36 cellular contexts compared by ENCODE assay signal in genomic region chr4:37487668-37488067, GRCh38.
DNase-seq lines count a peak whose midpoint lies in the region; ATAC-seq, FAIRE-seq and TF ChIP-seq lines count a peak whose summit lies in the region.
"Had no signal": no experiment of that assay in that cellular context is flagged by ENCODE, and none has a peak within 500 bp of the region (broad histone marks: within the 10 kb centered on the region; RNA-seq: fewer than 3 reads in every experiment).

No MANE protein-coding gene starts in this region.

- DNase-seq in left colon (no peak), mucosa of descending colon (no peak), type B pancreatic cell (ENCODE audit: extremely low spot score, unreplicated experiment) (no peak), CD14-positive monocyte (ENCODE audit: low spot score) (no peak), smooth muscle cell (lab: John Stamatoyannopoulos, UW; ENCODE audit: unreplicated experiment) (no peak)
- DNase-seq: 8988T; ACHN; AML-193; BE2C; C1 segment of cervical spinal cord; Caco-2; Calu3; CD4-positive, alpha-beta memory T cell; CD4-positive, alpha-beta T cell; CD4-positive, CD25-positive, alpha-beta regulatory T cell; CD8-positive, alpha-beta memory T cell; CD8-positive, alpha-beta T cell; COR-L47; DMS 273 treated with DMSO at 0.1 percent for 48 hours; DMS153; DMS53; DMS79; DMS79 treated with DMSO at 0.1 percent for 48 hours; DND-41; EL had no signal

- no peak overlapping the region for H3K4me3 Mint-ChIP-seq in type B pancreatic cell
- no peak overlapping the region for H3K4me3 Mint-ChIP-seq in CD14-positive monocyte
- H3K4me3 Mint-ChIP-seq: B cell; CD4-positive, alpha-beta memory T cell; CD4-positive, alpha-beta T cell; CD4-positive, CD25-positive, alpha-beta regulatory T cell; CD8-positive, alpha-beta memory T cell; CD8-positive, alpha-beta T cell had no signal

- H3K36me3 ChIP-seq in mucosa of descending colon (ENCODE audit: low read depth) (no peaks in the 10 kb centered on the region), smooth muscle cell (ENCODE audit: low read depth) (no peaks in the 10 kb centered on the region)
- H3K36me3 ChIP-seq: BE2C; BLaER1; BLaER1 treated with 17β-estradiol and CSF1 and Interleukin-3, amounts not matched to agents 10 nM and 100 nM had no signal

- H3K9ac ChIP-seq in smooth muscle cell (ENCODE audit: low read depth) = no peak overlapping the region
- H3K9ac ChIP-seq: BLaER1; BLaER1 treated with 17β-estradiol and CSF1 and Interleukin-3, amounts not matched to agents 10 nM and 100 nM had no signal

- no peak overlapping the region for H3K27ac ChIP-seq in smooth muscle cell (ENCODE audit: low read depth)
- H3K27ac ChIP-seq: 22Rv1; A549; BLaER1; BLaER1 treated with 17β-estradiol and CSF1 and Interleukin-3, amounts not matched to agents 10 nM and 100 nM; C4-2B had no signal

- H3K4me3 ChIP-seq in mucosa of descending colon = no peak overlapping the region
- no peak overlapping the region for H3K4me3 ChIP-seq in smooth muscle cell
- H3K4me3 ChIP-seq: A549; BLaER1; BLaER1 treated with 17β-estradiol and CSF1 and Interleukin-3, amounts not matched to agents 10 nM and 100 nM had no signal

- no peaks in the 10 kb centered on the region for H3K79me2 ChIP-seq in smooth muscle cell (ENCODE audit: low read depth)

- intact Hi-C loops in left colon (cut with DNase I, micrococcal nuclease) = no loop called here
- intact Hi-C loops in mucosa of descending colon (cut with DNase I, micrococcal nuclease) = no loop called here
- intact Hi-C loops in CD14-positive monocyte (cut with micrococcal nuclease) = no loop called here

- H3K36me3 Mint-ChIP-seq in type B pancreatic cell (peaks cover 9% of the 10 kb centered on the region), CD14-positive monocyte (no peaks in the 10 kb centered on the region)
- H3K36me3 Mint-ChIP-seq: CD4-positive, alpha-beta memory T cell; CD4-positive, CD25-positive, alpha-beta regulatory T cell; CD8-positive, alpha-beta memory T cell; CD8-positive, alpha-beta T cell had no signal

- peaks cover 21% of the 10 kb centered on the region for H3K4me1 Mint-ChIP-seq in type B pancreatic cell (ENCODE audit: unreplicated experiment)
- H3K4me1 Mint-ChIP-seq in CD14-positive monocyte = no peaks in the 10 kb centered on the region
- H3K4me1 Mint-ChIP-seq: B cell; CD4-positive, alpha-beta memory T cell; CD4-positive, CD25-positive, alpha-beta regulatory T cell; CD8-positive, alpha-beta memory T cell had no signal

- H4K20me1 ChIP-seq in smooth muscle cell (ENCODE audit: low read depth) = no peaks in the 10 kb centered on the region
- H4K20me1 ChIP-seq: BLaER1; BLaER1 treated with 17β-estradiol and CSF1 and Interleukin-3, amounts not matched to agents 10 nM and 100 nM had no signal

- no peaks in the 10 kb centered on the region for H3K27me3 ChIP-seq in smooth muscle cell (ENCODE audit: low read depth)
- H3K27me3 ChIP-seq: BE2C; BLaER1; BLaER1 treated with 17β-estradiol and CSF1 and Interleukin-3, amounts not matched to agents 10 nM and 100 nM had no signal

- H3K9me3 Mint-ChIP-seq in type B pancreatic cell (no peaks in the 10 kb centered on the region), CD14-positive monocyte (peaks cover 2 to 11% (median 6%) of the 10 kb centered on the region in 7 donors)
- H3K9me3 Mint-ChIP-seq: CD4-positive, alpha-beta T cell; CD8-positive, alpha-beta T cell had no signal

- no peaks in the 10 kb centered on the region for H3F3A ChIP-seq in smooth muscle cell (ENCODE audit: low read depth)

- no peak overlapping the region for H3K4me2 ChIP-seq in smooth muscle cell
- H3K4me2 ChIP-seq: A549; BLaER1; BLaER1 treated with 17β-estradiol and CSF1 and Interleukin-3, amounts not matched to agents 10 nM and 100 nM had no signal

- peak; percentile 65 for ATAC-seq in left colon
- peak; percentile 70 for ATAC-seq in mucosa of descending colon
- ATAC-seq in esophagus mucosa = no peak
- ATAC-seq in HG03439 (IDR thresholded peaks at IDR 0.05; ENCODE audit: unreplicated experiment) = no peak
- ATAC-seq: A549; CD8-positive, alpha-beta T cell had no signal

- no peak overlapping the region for H2AFZ ChIP-seq in smooth muscle cell (ENCODE audit: low read depth)

- peaks cover 9% of the 10 kb centered on the region for H3K4me1 ChIP-seq in mucosa of descending colon (ENCODE audit: low read depth)
- peaks cover 7% of the 10 kb centered on the region for H3K4me1 ChIP-seq in smooth muscle cell (ENCODE audit: low read depth)
- H3K4me1 ChIP-seq: A549; BE2C; BLaER1; BLaER1 treated with 17β-estradiol and CSF1 and Interleukin-3, amounts not matched to agents 10 nM and 100 nM had no signal

- peak; percentile 69 for FAIRE-seq in colon (lab: Jason Lieb, UNC)
- FAIRE-seq: A204.1, A549, D721Med had no signal

- H3K27me3 Mint-ChIP-seq in type B pancreatic cell (no peaks in the 10 kb centered on the region), CD14-positive monocyte (ENCODE audit: low read depth in 3 of 3) (peaks cover 4 to 9% (median 6%) of the 10 kb centered on the region in 3 donors)
- H3K27me3 Mint-ChIP-seq: CD4-positive, CD25-positive, alpha-beta regulatory T cell had no signal

- TF ChIP-seq CTCF in mucosa of descending colon (IDR thresholded peaks at IDR 0.05) (no peak), type B pancreatic cell (conservative IDR thresholded peaks at IDR 0.05) (no peak), CD14-positive monocyte (IDR thresholded peaks at IDR 0.05) (no peak), smooth muscle cell (IDR thresholded peaks at IDR 0.05; ENCODE audit: borderline replicate concordance, insufficient read depth, poor library complexity, severe bottlenecking) (no peak)

- H3K27ac Mint-ChIP-seq in type B pancreatic cell (peak overlapping the region; percentile 87), CD14-positive monocyte (no peak overlapping the region)
- H3K27ac Mint-ChIP-seq: B cell; CD4-positive, alpha-beta memory T cell; CD4-positive, alpha-beta T cell; CD4-positive, CD25-positive, alpha-beta regulatory T cell; CD8-positive, alpha-beta memory T cell; CD8-positive, alpha-beta T cell had no signal

- H3K9me3 ChIP-seq in mucosa of descending colon = no peaks in the 10 kb centered on the region
- no peaks in the 10 kb centered on the region for H3K9me3 ChIP-seq in smooth muscle cell (replicated peaks; ENCODE audit: low read depth)
- H3K9me3 ChIP-seq: A549, BE2C, BLaER1, Caco-2 had no signal

Comparison
In these comparisons a context has a peak if more than half of its experiments do, and no peak if none do; other contexts are left out.
1. ATAC-seq: peak in left colon (single experiment) and mucosa of descending colon (single experiment); none in esophagus mucosa (single experiment) and HG03439 (single experiment).